Comparison of ENCODE assay signal across 18 cellular contexts in genomic region chr9:113238859-113239231, GRCh38.
"Had no signal": no experiment of that assay in that cellular context is flagged by ENCODE, and none has a peak within 500 bp of the region (broad histone marks: within the 10 kb centered on the region; RNA-seq: fewer than 3 reads in every experiment).

No MANE protein-coding gene starts in this region.

- H3K4me1 ChIP-seq: colonic mucosa, foreskin keratinocyte, sigmoid colon had no signal

- H3K4me3 ChIP-seq: colonic mucosa, hepatocyte, sigmoid colon, skin epidermis had no signal

- H3K36me3 ChIP-seq: colonic mucosa, neutrophil, sigmoid colon had no signal

- H3K27me3 ChIP-seq: colonic mucosa, foreskin keratinocyte, hepatocyte, neutrophil, sigmoid colon had no signal

- ATAC-seq: foreskin keratinocyte; left colon; naive thymus-derived CD8-positive, alpha-beta T cell; stimulated activated naive B cell treated with anti-CD40 and anti-IgM and Interleukin-4, amounts not matched to agents 10 μg/mL and 1 μg/mL and 100 μg/mL, for 72 hours had no signal

- DNase-seq: colonic mucosa; effector CD4-positive, alpha-beta T cell; endodermal cell; erythroblast; foreskin keratinocyte; left colon; mammary epithelial cell; naive thymus-derived CD8-positive, alpha-beta T cell; posterior cingulate gyrus; sigmoid colon; stimulated activated CD4-positive, alpha-beta T cell treated with anti-CD3 and anti-CD28 coated beads, Interleukin-2, amount 100 ng/mL, for 24 hours; stimulated activated CD4-positive, alpha-beta T cell treated with anti-CD3 and anti-CD28 coated beads, Interleukin-4, amount 100 ng/mL, for 4 hours; stimulated activated naive B cell treated with anti-CD40 and anti-IgM and Interleukin-4, amounts not matched to agents 10 μg/mL and 1 μg/mL and 100 μg/mL, for 72 hours; stimulated activated naive CD8-positive, alpha-beta T cell treated with anti-CD3 and anti-CD28 coated beads, Interleukin-15, amount 100 ng/mL, for 72 hours; trophoblast cell had no signal

- H3K27ac ChIP-seq: colonic mucosa, foreskin keratinocyte, hepatocyte, neutrophil, sigmoid colon had no signal

- H3K9me3 ChIP-seq: colonic mucosa, neutrophil, sigmoid colon had no signal
